8 cellular contexts compared by ENCODE assay signal in the genomic region with DNA sequence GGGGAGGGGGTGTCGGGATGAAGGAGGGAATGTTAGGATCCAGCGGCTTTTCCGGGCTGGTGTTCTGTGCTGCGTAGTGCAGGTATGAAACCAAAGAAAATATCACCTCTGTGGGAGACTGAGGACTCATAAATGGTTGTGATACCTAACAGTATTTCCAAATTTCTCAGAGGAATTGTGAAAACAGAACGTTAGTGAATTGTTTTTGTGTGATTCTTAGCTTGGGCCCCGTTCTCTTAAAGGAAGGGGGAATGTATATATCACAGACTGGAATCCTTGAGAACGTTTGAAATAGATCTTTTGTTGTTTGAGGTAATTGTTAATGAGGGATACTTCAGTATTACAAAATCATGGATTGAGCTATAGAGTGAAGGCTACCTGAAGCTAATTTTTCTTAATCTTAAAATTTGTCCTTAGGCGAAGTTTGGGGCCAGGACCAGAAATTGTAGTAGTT. TPM values are rescaled to one million over a fixed set of nuclear protein-coding genes. Genes with fewer than 3 reads are reported as not detected.
DNase-seq lines count a peak whose midpoint lies in the region; ATAC-seq and TF ChIP-seq lines count a peak whose summit lies in the region.

No MANE protein-coding gene starts in this region.

- H3K9me3 Mint-ChIP-seq in CD4-positive, CD25-positive, alpha-beta regulatory T cell: peaks cover 0 to 1% (median 0%) of the 10 kb centered on the region in 7 donors
- no peaks in the 10 kb centered on the region for H3K9me3 Mint-ChIP-seq in nephron

- H3K9me3 ChIP-seq in CD4-positive, CD25-positive, alpha-beta regulatory T cell (ENCODE audit: control insufficient read depth in 2 of 2, low read length in 2 of 2): no peaks in the 10 kb centered on the region
- H3K9me3 ChIP-seq in KOPT-K1 (ENCODE audit: insufficient read depth, low read length, poor library complexity, severe bottlenecking): no peaks in the 10 kb centered on the region

- H3K27me3 ChIP-seq in CD4-positive, CD25-positive, alpha-beta regulatory T cell (ENCODE audit: control insufficient read depth, insufficient read depth, low read length): peaks cover 3% of the 10 kb centered on the region

- H3K36me3 Mint-ChIP-seq in CD4-positive, CD25-positive, alpha-beta regulatory T cell: peaks cover 8% of the 10 kb centered on the region
- H3K36me3 Mint-ChIP-seq in nephron (ENCODE audit: low read depth): peaks cover 22% of the 10 kb centered on the region

- peak overlapping the region; percentile 88 for H3K27ac ChIP-seq in CD4-positive, CD25-positive, alpha-beta regulatory T cell (ENCODE audit: insufficient read depth, low read length, poor library complexity, severe bottlenecking)
- peak overlapping the region; percentile 84 for H3K27ac ChIP-seq in KOPT-K1 (ENCODE audit: low read depth, low read length, poor library complexity, severe bottlenecking)
- H3K27ac ChIP-seq in coronary artery: peak overlapping the region; percentile 96 to 97

- TF ChIP-seq CTCF in coronary artery (IDR thresholded peaks at IDR 0.05) (no peak), nephron (IDR thresholded peaks at IDR 0.05; ENCODE audit: unreplicated experiment in 3 of 3) (no peak)

- H3K27me3 Mint-ChIP-seq in CD4-positive, CD25-positive, alpha-beta regulatory T cell: peaks cover 11% of the 10 kb centered on the region
- H3K27me3 Mint-ChIP-seq in nephron (ENCODE audit: low read depth): no peaks in the 10 kb centered on the region

- no peak for ATAC-seq in CD4-positive, CD25-positive, alpha-beta regulatory T cell (ENCODE audit: low read depth in 2 of 2)
- ATAC-seq in GM21360 (IDR thresholded peaks at IDR 0.05; ENCODE audit: unreplicated experiment) (no peak), GM19035 (IDR thresholded peaks at IDR 0.05; ENCODE audit: unreplicated experiment) (no peak)

- peak overlapping the region; percentile 88 for H3K4me3 ChIP-seq in CD4-positive, CD25-positive, alpha-beta regulatory T cell (ENCODE audit: low read depth, low read length)
- peak overlapping the region; percentile 98 for H3K4me3 ChIP-seq in coronary artery

- H3K36me3 ChIP-seq in CD4-positive, CD25-positive, alpha-beta regulatory T cell (ENCODE audit: control insufficient read depth, insufficient read depth, low read length): peaks cover 3% of the 10 kb centered on the region
- peaks cover 21% of the 10 kb centered on the region; the same call in 1 of the 2 replicates for H3K36me3 ChIP-seq in KOPT-K1 (ENCODE audit: insufficient read depth, low read length)

- peaks cover 27 to 51% (median 36%) of the 10 kb centered on the region in 4 donors for H3K4me1 Mint-ChIP-seq in CD4-positive, CD25-positive, alpha-beta regulatory T cell
- peaks cover 22% of the 10 kb centered on the region for H3K4me1 Mint-ChIP-seq in nephron

- H3K27ac Mint-ChIP-seq in CD4-positive, CD25-positive, alpha-beta regulatory T cell: peak overlapping the region; percentile 97 to 100 (median 99)
- H3K27ac Mint-ChIP-seq in nephron: peak overlapping the region; percentile 98 to 100 (median 100)

- no peak for DNase-seq in CD4-positive, CD25-positive, alpha-beta regulatory T cell
- no peak for DNase-seq in coronary artery (ENCODE audit: low spot score)
- DNase-seq in HPDE6-E6E7 (ENCODE audit: extremely low spot score): no peak
- DNase-seq in cerebellar cortex (ENCODE audit: low spot score): no peak

- peaks cover 37% of the 10 kb centered on the region for H3K4me1 ChIP-seq in CD4-positive, CD25-positive, alpha-beta regulatory T cell (ENCODE audit: control insufficient read depth, insufficient read depth, low read length, poor library complexity, severe bottlenecking)

- peak overlapping the region; percentile 95 to 100 (median 98) for H3K4me3 Mint-ChIP-seq in CD4-positive, CD25-positive, alpha-beta regulatory T cell
- H3K4me3 Mint-ChIP-seq in nephron: peak overlapping the region; percentile 96 to 100 (median 99)

RNA-seq across cellular contexts. Expression of a gene that starts 0.9 kb away (rescaled TPM):
- 119 TPM for total RNA-seq in CD4-positive, CD25-positive, alpha-beta regulatory T cell
- polyA plus RNA-seq in CD4-positive, CD25-positive, alpha-beta regulatory T cell: 10 to 100 TPM; 32.6 to 47.2 (median 36.1) TPM
